In the genomic region with DNA sequence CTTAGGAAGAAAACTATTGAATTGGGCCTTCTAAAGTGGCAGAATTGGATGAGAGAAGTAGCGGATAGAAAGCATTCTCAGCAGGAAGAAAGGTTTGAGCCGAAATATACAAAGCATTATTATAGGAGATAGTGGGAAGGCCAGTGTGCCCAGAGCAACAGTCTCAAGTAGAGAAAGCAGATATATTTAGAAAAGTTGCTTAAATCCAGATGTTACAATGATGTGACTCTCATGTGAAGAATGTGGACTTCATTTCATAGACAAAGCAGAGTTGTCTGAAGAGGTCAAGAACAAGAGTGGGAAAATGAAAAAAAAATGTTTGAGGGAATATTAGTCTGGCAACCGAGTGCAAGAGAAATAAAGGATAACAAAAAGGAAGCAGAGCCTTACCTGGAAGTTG, we compare ENCODE assay signal across 17 cellular contexts.
A peak's percentile ranks its signal among the peaks of the same experiment; 100 is the strongest.
DNase-seq lines count a peak whose midpoint lies in the region; ATAC-seq and TF ChIP-seq lines count a peak whose summit lies in the region.
"Had no signal": no experiment of that assay in that cellular context is flagged by ENCODE, and none has a peak within 500 bp of the region (broad histone marks: within the 10 kb centered on the region; RNA-seq: fewer than 3 reads in every experiment).

No MANE protein-coding gene starts in this region.

- H3K4ac ChIP-seq in mesenchymal stem cell (ENCODE audit: low read depth in 1 of 2, low read length in 2 of 2): no peak overlapping the region

- H2BK15ac ChIP-seq in mesenchymal stem cell (ENCODE audit: low read depth, poor library complexity, severe bottlenecking): no peak overlapping the region

- 97% methylated on average over 3 of the region's 3 CpGs for WGBS in mesenchymal stem cell

- DNase-seq in left ventricle myocardium inferior (no peak), Right ventricle myocardium inferior (ENCODE audit: missing footprints) (no peak), fibroblast of gingiva (ENCODE audit: low read depth) (peak; percentile 67), NCI-H510A (lab: John Stamatoyannopoulos, UW) (no peak), SKM-1 (lab: John Stamatoyannopoulos, UW; ENCODE audit: unreplicated experiment) (no peak), mesenchymal stem cell (no peak), omental fat pad (ENCODE audit: low spot score) (no peak)
- DNase-seq: CD8-positive, alpha-beta memory T cell; foreskin keratinocyte; MG63; NCI-H1694 treated with DMSO at 0.1 percent for 48 hours; NK-92 treated with Interleukin-12 subunit alpha and Interleukin-12 subunit beta, amount 100 ng/mL, for 24 hours; occipital lobe; stimulated activated CD4-positive, alpha-beta T cell treated with anti-CD3 and anti-CD28 coated beads, Interleukin-4, amount 100 ng/mL, for 4 hours; T-helper 1 cell; trophoblast cell had no signal

- H3K18ac ChIP-seq in mesenchymal stem cell (ENCODE audit: low read depth in 1 of 2, low read length in 2 of 2): no peak overlapping the region

- H3K4me3 ChIP-seq in left ventricle myocardium inferior (no peak overlapping the region), rectal smooth muscle tissue (ENCODE audit: low read length) (no peak overlapping the region), mesenchymal stem cell (ENCODE audit: insufficient read depth in 1 of 2, low read depth in 1 of 2, low read length in 2 of 2) (no peak overlapping the region)
- H3K4me3 ChIP-seq: MG63 had no signal

- H3K14ac ChIP-seq in mesenchymal stem cell (ENCODE audit: low read length in 2 of 2): no peak overlapping the region

- no peak overlapping the region for H4K91ac ChIP-seq in mesenchymal stem cell (ENCODE audit: low read length)

- ATAC-seq in Right ventricle myocardium inferior (no peak), omental fat pad (ENCODE audit: low FRiP score) (no peak)
- ATAC-seq: foreskin keratinocyte had no signal

- H2BK5ac ChIP-seq in mesenchymal stem cell (ENCODE audit: low read depth, low read length, poor library complexity, severe bottlenecking): no peak overlapping the region

- no peak overlapping the region for H2AFZ ChIP-seq in mesenchymal stem cell (ENCODE audit: low read depth, low read length)

- H2BK120ac ChIP-seq in mesenchymal stem cell (ENCODE audit: low read depth, low read length): no peak overlapping the region

- H3K27me3 ChIP-seq in left ventricle myocardium inferior (ENCODE audit: low read depth) (no peaks in the 10 kb centered on the region), rectal smooth muscle tissue (ENCODE audit: control insufficient read depth, insufficient read depth, low read length) (no peaks in the 10 kb centered on the region), mesenchymal stem cell (ENCODE audit: control insufficient read depth in 1 of 2, insufficient read depth in 1 of 2, low read length in 2 of 2) (no peaks in the 10 kb centered on the region)
- H3K27me3 ChIP-seq: foreskin keratinocyte, MG63 had no signal

- no peak overlapping the region for H2AK5ac ChIP-seq in mesenchymal stem cell (ENCODE audit: low read length, severe bottlenecking)

- H3K27ac ChIP-seq in left ventricle myocardium inferior (replicated peaks) (peak overlapping the region; percentile 67), rectal smooth muscle tissue (ENCODE audit: low read depth, low read length) (peak overlapping the region; percentile 48), mesenchymal stem cell (ENCODE audit: low read length, poor library complexity, severe bottlenecking) (no peak overlapping the region)
- H3K27ac ChIP-seq: foreskin keratinocyte had no signal

- intact Hi-C loops in left ventricle myocardium inferior (cut with micrococcal nuclease) (loop anchor here (5.0 kb wide), 1 partner anchor 63 kb away; no protein-coding TSS in a partner anchor), Right ventricle myocardium inferior (cut with DNase I) (no loop called here)

- H3K4me1 ChIP-seq in left ventricle myocardium inferior (peaks cover 90% of the 10 kb centered on the region), rectal smooth muscle tissue (ENCODE audit: control insufficient read depth, insufficient read depth, low read length) (peaks cover 40% of the 10 kb centered on the region), mesenchymal stem cell (ENCODE audit: control insufficient read depth, insufficient read depth, low read depth, low read length) (no peaks in the 10 kb centered on the region)
- H3K4me1 ChIP-seq: foreskin keratinocyte had no signal

- H2BK12ac ChIP-seq in mesenchymal stem cell (ENCODE audit: low read length in 2 of 2): no peak overlapping the region

- no peak overlapping the region for H3K23ac ChIP-seq in mesenchymal stem cell (ENCODE audit: low read length in 2 of 2)

- H3K4me2 ChIP-seq in mesenchymal stem cell (ENCODE audit: low read length, poor library complexity, severe bottlenecking): no peak overlapping the region

- H3K79me1 ChIP-seq in mesenchymal stem cell (replicated peaks; ENCODE audit: low read length, poor library complexity, severe bottlenecking): no peaks in the 10 kb centered on the region

- H4K8ac ChIP-seq in mesenchymal stem cell (ENCODE audit: low read length): no peak overlapping the region

- H3K9me3 ChIP-seq in left ventricle myocardium inferior (replicated peaks) (no peaks in the 10 kb centered on the region), mesenchymal stem cell (ENCODE audit: control insufficient read depth, low read length) (no peaks in the 10 kb centered on the region)
- H3K9me3 ChIP-seq: MG63 had no signal

- no peak overlapping the region for H3K9ac ChIP-seq in rectal smooth muscle tissue (ENCODE audit: low read length)
- H3K9ac ChIP-seq in mesenchymal stem cell (ENCODE audit: low read length): no peak overlapping the region

- H3K36me3 ChIP-seq in left ventricle myocardium inferior: peaks cover 6% of the 10 kb centered on the region
- H3K36me3 ChIP-seq in rectal smooth muscle tissue (ENCODE audit: control insufficient read depth, insufficient read depth, low read length): no peaks in the 10 kb centered on the region
- no peaks in the 10 kb centered on the region for H3K36me3 ChIP-seq in mesenchymal stem cell (ENCODE audit: control insufficient read depth in 1 of 2, insufficient read depth in 2 of 2, low read depth in 1 of 2, low read length in 2 of 2)
- H3K36me3 ChIP-seq: MG63 had no signal

- TF ChIP-seq CTCF in left ventricle myocardium inferior (IDR thresholded peaks at IDR 0.05; ENCODE audit: borderline replicate concordance): no peak
- TF ChIP-seq CTCF in omental fat pad (IDR thresholded peaks at IDR 0.05): no peak
